In the genomic region with DNA sequence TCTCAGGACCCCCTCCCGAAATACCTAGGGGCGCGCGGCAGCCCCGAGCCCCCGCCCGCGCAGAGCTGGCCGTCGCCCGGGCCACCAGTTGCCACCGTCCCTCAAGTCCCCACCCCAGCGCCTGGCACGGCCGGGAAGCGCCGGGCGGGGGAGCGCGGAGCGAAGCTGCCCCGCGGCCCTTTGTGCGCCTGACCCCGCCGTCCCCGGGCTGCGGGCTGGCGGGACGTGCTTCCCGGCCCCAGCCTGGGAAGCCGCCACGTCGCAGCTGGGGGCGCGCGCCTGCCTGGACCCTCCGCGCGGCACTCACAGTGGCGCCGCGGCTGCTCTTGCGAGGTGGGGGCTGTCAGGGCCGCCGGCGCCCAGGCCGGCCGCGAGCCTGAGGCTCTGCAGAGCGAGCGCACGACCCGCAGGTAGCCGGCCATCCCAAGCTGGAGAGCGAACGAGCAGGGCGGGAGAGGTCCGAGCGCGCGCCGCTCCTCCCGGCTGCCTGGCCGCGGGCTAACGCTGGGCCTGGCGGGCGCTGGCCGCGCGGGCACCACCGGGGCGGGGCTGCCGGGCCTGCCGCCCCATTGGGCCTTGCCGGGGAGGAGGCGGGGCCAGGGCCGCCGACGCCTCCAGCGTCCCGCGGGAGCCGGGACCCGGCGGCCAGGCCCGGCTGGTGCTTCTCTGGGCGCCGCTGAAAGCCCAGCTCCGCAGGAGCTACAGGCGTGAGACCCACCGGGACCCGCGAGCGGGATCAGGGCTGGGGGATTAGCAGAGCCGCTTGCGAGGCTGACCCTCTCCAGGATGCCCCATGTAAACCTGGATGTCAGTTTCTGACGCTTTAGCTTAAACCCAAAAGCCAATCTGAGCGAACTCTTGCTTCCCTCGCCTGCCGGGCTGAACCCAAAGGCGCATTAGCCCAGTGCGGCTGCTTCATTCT, we compare ENCODE assay signal across 8 cellular contexts. TPM values are rescaled to one million over a fixed set of nuclear protein-coding genes. Genes with fewer than 3 reads are reported as not detected.
DNase-seq lines count a peak whose midpoint lies in the region; ATAC-seq and TF ChIP-seq lines count a peak whose summit lies in the region.

Gene IDH2, minus strand, starts transcription at position 500 of the 922 bp plus-strand sequence. Its CDS starts 78 bp downstream, at position 422.

- H3K9ac ChIP-seq in mucosa of stomach (ENCODE audit: low read length) = peak within 1 kb of the TSS; percentile 87

- no peaks in the 10 kb centered on the region for H3K9me3 Mint-ChIP-seq in stimulated activated effector memory CD8-positive, alpha-beta T cell treated with anti-CD3 and anti-CD28 coated beads, Interleukin-12 subunit alpha, Interleukin-12 subunit beta, amount 100 ng/mL, for 72 hours

- BruUV-seq in PC-9 (replicated peaks; lab: Mats Ljungman, UMichigan) = no TSS peak

- peaks cover 3% of the 10 kb centered on the region; the same call in 1 of the 2 replicates for H4K20me1 ChIP-seq in PC-9 (ENCODE audit: insufficient read depth)

- peaks cover 50% of the 10 kb centered on the region for H3K4me1 Mint-ChIP-seq in stimulated activated effector memory CD8-positive, alpha-beta T cell treated with anti-CD3 and anti-CD28 coated beads, Interleukin-12 subunit alpha, Interleukin-12 subunit beta, amount 100 ng/mL, for 72 hours

- H3K36me3 Mint-ChIP-seq in stimulated activated effector memory CD8-positive, alpha-beta T cell treated with anti-CD3 and anti-CD28 coated beads, Interleukin-12 subunit alpha, Interleukin-12 subunit beta, amount 100 ng/mL, for 72 hours = peaks cover 11% of the 10 kb centered on the region

- TF ChIP-seq CTCF in PC-9 (conservative IDR thresholded peaks at IDR 0.05) = no peak

- H3K4me3 ChIP-seq in PC-9 = peak within 1 kb of the TSS; percentile 80
- peak within 1 kb of the TSS; percentile 23 for H3K4me3 ChIP-seq in mucosa of stomach (ENCODE audit: low read length)

- CTCF ChIA-PET in PC-9 (lab: Charles Lee) = interaction anchor here (0.6 kb wide), 1 partner anchor 769 kb away, joined by 6 read pairs; no protein-coding TSS in a partner anchor

- H3K27me3 ChIP-seq in PC-9 (ENCODE audit: insufficient read depth, low read depth) (no peaks in the 10 kb centered on the region), mucosa of stomach (ENCODE audit: control insufficient read depth, insufficient read depth, low read length) (no peaks in the 10 kb centered on the region)

- peak within 1 kb of the TSS; percentile 89 for H2AFZ ChIP-seq in PC-9

- H3K79me2 ChIP-seq in PC-9 (ENCODE audit: low read depth) = peaks cover 32% of the 10 kb centered on the region

- DNase-seq in D341Med (ENCODE audit: low spot score) (peak; percentile 99), HS-27A (ENCODE audit: low read depth) (peak; percentile 35), PC-9 (peak; percentile 59 to 84)
- peak; percentile 77 to 84 for DNase-seq in activated T-cell treated with anti-CD3 and anti-CD28 coated beads, Interleukin-2, amount 50 U/mL, for 48 hours
- DNase-seq in stimulated activated effector memory CD8-positive, alpha-beta T cell treated with anti-CD3 and anti-CD28 coated beads, Interleukin-12 subunit alpha, Interleukin-12 subunit beta, amount 100 ng/mL, for 72 hours (ENCODE audit: low spot score in 2 of 2) = peak; percentile 72 to 86

- no peak within 1 kb of the TSS for H3K27ac ChIP-seq in PC-9

- H3K9me3 ChIP-seq in PC-9 (ENCODE audit: insufficient read depth, low read depth) = no peaks in the 10 kb centered on the region
- H3K9me3 ChIP-seq in mucosa of stomach (ENCODE audit: control insufficient read depth, low read length) = no peaks in the 10 kb centered on the region

- H3K4me1 ChIP-seq in PC-9 (replicated peaks; ENCODE audit: insufficient read depth) (peaks cover 89% of the 10 kb centered on the region), mucosa of stomach (ENCODE audit: control insufficient read depth, insufficient read depth, low read length) (peaks cover 35% of the 10 kb centered on the region)

- no peaks in the 10 kb centered on the region for H3K36me3 ChIP-seq in PC-9 (ENCODE audit: low read depth)
- H3K36me3 ChIP-seq in mucosa of stomach (ENCODE audit: control insufficient read depth, insufficient read depth, low read length) = no peaks in the 10 kb centered on the region

- peak within 1 kb of the TSS; percentile 84 for H3K4me2 ChIP-seq in PC-9

- peak within 1 kb of the TSS; percentile 77 for H3K4me3 Mint-ChIP-seq in stimulated activated effector memory CD8-positive, alpha-beta T cell treated with anti-CD3 and anti-CD28 coated beads, Interleukin-12 subunit alpha, Interleukin-12 subunit beta, amount 100 ng/mL, for 72 hours

- ATAC-seq in GM19467 (IDR thresholded peaks at IDR 0.05; ENCODE audit: unreplicated experiment) (peak; percentile 57), esophagus mucosa (peak; percentile 84)
- peak; percentile 87 for ATAC-seq in stimulated activated effector memory CD8-positive, alpha-beta T cell treated with anti-CD3 and anti-CD28 coated beads, Interleukin-12 subunit alpha, Interleukin-12 subunit beta, amount 100 ng/mL, for 72 hours

- POLR2A ChIA-PET in PC-9 (lab: Charles Lee; ENCODE audit: unreplicated experiment) = interaction anchor here (0.5 to 0.6 kb wide), 3 partner anchors 110 to 341 kb away, joined by 3 to 4 read pairs (median 3); no protein-coding TSS in a partner anchor

- H3F3A ChIP-seq in PC-9 (ENCODE audit: insufficient read depth, low read depth) = peaks cover 48% of the 10 kb centered on the region

- intact Hi-C loops in PC-9 (cut with micrococcal nuclease; ENCODE audit: unreplicated experiment) = loop anchor here (2.0 to 5.0 kb wide), 4 partner anchors 40 to 830 kb away; partner anchors contain the start of genes HDDC3 and MESP1

- H3K9me2 ChIP-seq in PC-9 (ENCODE audit: insufficient read depth) = no peaks in the 10 kb centered on the region

- peak within 1 kb of the TSS; percentile 86 for H3K27ac Mint-ChIP-seq in stimulated activated effector memory CD8-positive, alpha-beta T cell treated with anti-CD3 and anti-CD28 coated beads, Interleukin-12 subunit alpha, Interleukin-12 subunit beta, amount 100 ng/mL, for 72 hours

RNA-seq across cellular contexts. Expression of gene IDH2, which starts in this region (rescaled TPM):
- total RNA-seq in PC-9 (2021) (87.9 and 96.7 TPM in 2 replicates), esophagus mucosa (114 TPM)

Comparison
In these comparisons a context has a peak if more than half of its experiments do, and no peak if none do; other contexts are left out.
1. DNase-seq: peak in every context shown above with its lines; median percentile 99 in D341Med; 80 in activated T-cell treated with anti-CD3 and anti-CD28 coated beads, Interleukin-2, amount 50 U/mL, for 48 hours; 79 in stimulated activated effector memory CD8-positive, alpha-beta T cell treated with anti-CD3 and anti-CD28 coated beads, Interleukin-12 subunit alpha, Interleukin-12 subunit beta, amount 100 ng/mL, for 72 hours; 72 in PC-9; 35 in HS-27A.